In the genomic region with DNA sequence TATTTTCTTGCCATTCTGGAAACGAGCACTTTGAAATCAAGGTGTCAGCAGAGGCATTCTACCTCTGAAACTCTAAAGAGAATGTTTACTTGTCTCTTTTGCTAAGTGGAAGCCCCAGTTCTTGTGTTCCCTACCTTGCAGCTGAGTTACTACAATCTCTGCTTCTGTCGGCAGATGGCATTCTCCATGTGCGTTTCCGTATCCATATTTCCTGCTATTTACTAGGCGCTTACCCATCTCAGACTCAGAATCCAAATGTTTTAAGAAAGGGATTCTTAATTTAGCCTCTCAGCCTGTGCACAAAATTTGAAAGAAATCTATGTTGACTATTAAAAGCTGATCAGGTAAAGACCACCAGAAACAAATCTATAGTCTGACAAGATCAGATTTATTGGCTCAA, we compare ENCODE assay signal across 10 cellular contexts.
A peak's percentile ranks its signal among the peaks of the same experiment; 100 is the strongest.
DNase-seq lines count a peak whose midpoint lies in the region; FAIRE-seq and TF ChIP-seq lines count a peak whose summit lies in the region.
"Had no signal": no experiment of that assay in that cellular context is flagged by ENCODE, and none has a peak within 500 bp of the region (broad histone marks: within the 10 kb centered on the region; RNA-seq: fewer than 3 reads in every experiment).

No MANE protein-coding gene starts in this region.

- peaks cover 9% of the 10 kb centered on the region for H3K4me1 Mint-ChIP-seq in nephron

- no peaks in the 10 kb centered on the region for H3K9me3 Mint-ChIP-seq in nephron

- no peaks in the 10 kb centered on the region for H3K27me3 Mint-ChIP-seq in nephron (ENCODE audit: low read depth)

- in situ Hi-C loops in KBM-7 (cut with MboI; ENCODE audit: low pct_unique_long_range_greater_than_20kb, low sequenced_read_pairs), result no loop called here

- no peak for TF ChIP-seq CTCF in D721Med (IDR thresholded peaks at IDR 0.05; ENCODE audit: insufficient read depth, missing control alignments)
- peak in 37 of 56 donors; percentile 14 to 45 (median 24) for TF ChIP-seq CTCF in dorsolateral prefrontal cortex (IDR thresholded peaks at IDR 0.05 in 54 of 56, conservative IDR thresholded peaks at IDR 0.05 in 2 of 56; ENCODE audit: low read depth in 1 of 56, partially characterized antibody in 56 of 56)
- peak in 2 of 3 experiments; percentile 29 to 31 for TF ChIP-seq CTCF in nephron (IDR thresholded peaks at IDR 0.05; ENCODE audit: unreplicated experiment in 3 of 3)

- H3K27ac Mint-ChIP-seq in nephron, result peak overlapping the region in 1 of 3 experiments; percentile 8

- FAIRE-seq in D721Med (lab: Jason Lieb, UNC), result peak; percentile 84

- peaks cover 0 to 10% (median 0%) of the 10 kb centered on the region in 45 donors for H3K27me3 ChIP-seq in dorsolateral prefrontal cortex

- no peak for DNase-seq in D721Med (ENCODE audit: insufficient read length, low spot score)
- peak; percentile 11 for DNase-seq in NCI-H2227 treated with DMSO at 0.1 percent for 48 hours (lab: John Stamatoyannopoulos, UW)
- peak in 1 of 10 donors; percentile 24 for DNase-seq in dorsolateral prefrontal cortex
- no peak for DNase-seq in LoVo (ENCODE audit: low spot score)
- no peak for DNase-seq in KBM-7
- DNase-seq in stimulated activated CD4-positive, alpha-beta T cell treated with anti-CD3 and anti-CD28 coated beads, Interleukin-12 subunit alpha, Interleukin-12 subunit beta, amount 100 ng/mL, for 4 hours, result no peak
- DNase-seq: activated CD4-positive, CD25-positive, alpha-beta regulatory T cell; NCI-H1092 had no signal

- H3K27ac ChIP-seq in dorsolateral prefrontal cortex, result no peak overlapping the region
- H3K27ac ChIP-seq: prostate gland had no signal

- H3K4me3 ChIP-seq in dorsolateral prefrontal cortex, result no peak overlapping the region
- H3K4me3 ChIP-seq: prostate gland had no signal

- intact Hi-C loops in dorsolateral prefrontal cortex (cut with DNase I), result no loop called here

- no peak overlapping the region for H3K4me3 Mint-ChIP-seq in nephron

- no peaks in the 10 kb centered on the region for H3K36me3 Mint-ChIP-seq in nephron (ENCODE audit: low read depth)
